Comparison of ENCODE assay signal across 1 cellular context in the genomic region with DNA sequence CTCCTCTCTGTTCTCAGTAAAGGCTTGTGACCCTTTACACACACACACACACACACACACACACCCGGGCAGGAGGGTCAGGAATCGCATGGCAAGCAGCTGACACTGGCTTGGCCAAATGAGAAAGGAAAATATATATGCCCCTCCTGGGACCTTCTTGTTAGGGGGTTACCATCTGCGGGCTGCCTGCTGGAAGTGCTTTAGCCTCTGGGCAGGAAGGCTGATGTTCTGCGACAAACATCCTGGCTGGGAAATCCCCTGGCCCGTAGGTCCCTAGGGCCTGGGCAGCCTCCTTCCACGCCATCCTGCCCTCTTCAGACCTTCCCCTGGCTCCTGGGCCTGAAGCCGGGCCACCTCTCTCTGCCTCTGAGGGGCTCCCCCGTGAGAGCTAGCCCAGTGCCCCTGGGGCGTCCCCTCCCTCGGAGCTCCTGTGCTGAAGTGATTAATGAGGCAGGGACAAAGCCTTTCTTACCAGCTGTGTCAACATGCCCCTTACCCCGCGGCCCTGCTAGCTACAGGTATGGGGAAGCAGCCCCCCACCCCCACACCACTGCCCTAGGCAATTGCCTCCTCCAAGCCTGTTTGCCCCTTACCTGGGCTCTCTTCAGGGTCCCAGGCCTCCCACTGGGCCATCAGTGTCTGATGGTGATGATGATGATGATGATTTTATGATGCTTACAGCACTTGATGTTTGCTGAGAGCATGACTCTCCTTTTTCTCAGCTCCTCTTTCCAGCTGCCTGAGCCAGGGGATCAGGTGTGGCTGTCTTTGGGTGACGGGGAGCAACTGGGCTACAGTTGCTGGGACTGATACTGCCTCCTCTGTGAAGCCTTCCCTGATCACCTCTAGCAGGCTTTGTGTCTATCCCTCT.
TF ChIP-seq lines count a peak whose summit lies in the region.

No MANE protein-coding gene starts in this region.

TF ChIP-seq in HepG2, 621 proteins besides CTCF, POLR2A, EP300 and RAD21 (continued from another document):
- TF ChIP-seq ZNF781 (CRISPR knock-in tag; IDR thresholded peaks at IDR 0.05; ENCODE audit: borderline replicate concordance, not compliant biosample characterization) (no peak), DMAP1 (CRISPR knock-in tag; IDR thresholded peaks at IDR 0.05) (no peak), PBX3 (CRISPR knock-in tag; IDR thresholded peaks at IDR 0.05; ENCODE audit: borderline replicate concordance) (no peak), ZMYM4 (CRISPR knock-in tag; IDR thresholded peaks at IDR 0.05) (peak; percentile 20; the same call in 1 of the 2 replicates), ZNF484 (CRISPR knock-in tag; IDR thresholded peaks at IDR 0.05; ENCODE audit: borderline replicate concordance, low read depth) (no peak), ZNF724P (CRISPR knock-in tag; IDR thresholded peaks at IDR 0.05; ENCODE audit: borderline replicate concordance) (no peak), CREB1 (IDR thresholded peaks at IDR 0.05) (peak; percentile 60; the same call in 1 of the 2 replicates), CREB1 (CRISPR knock-in tag; IDR thresholded peaks at IDR 0.05) (no peak), ZNF143 (CRISPR knock-in tag; IDR thresholded peaks at IDR 0.05) (no peak), BRF2 (CRISPR knock-in tag; IDR thresholded peaks at IDR 0.05) (no peak), GABPA (IDR thresholded peaks at IDR 0.05; ENCODE audit: low read depth, low read length) (no peak), GABPA (CRISPR knock-in tag; IDR thresholded peaks at IDR 0.05; ENCODE audit: low read depth) (no peak), HDAC1 (CRISPR knock-in tag; IDR thresholded peaks at IDR 0.05) (peak; percentile 48; the same call in 1 of the 2 replicates), ZNF598 (CRISPR knock-in tag; IDR thresholded peaks at IDR 0.05; ENCODE audit: borderline replicate concordance) (peak; percentile 78), ZNF44 (CRISPR knock-in tag; IDR thresholded peaks at IDR 0.05) (0 out of 2 replicates have a peak, but pooled peaks have one; percentile 25), NKX3-1 (CRISPR knock-in tag; IDR thresholded peaks at IDR 0.05) (no peak), HDAC6 (IDR thresholded peaks at IDR 0.05; ENCODE audit: low read depth, low read length) (no peak), AHDC1 (CRISPR knock-in tag; IDR thresholded peaks at IDR 0.05; ENCODE audit: borderline replicate concordance) (peak; percentile 30; the same call in 1 of the 2 replicates), PITX1 (CRISPR knock-in tag; IDR thresholded peaks at IDR 0.05) (peak; percentile 91), ZBTB20 (CRISPR knock-in tag; IDR thresholded peaks at IDR 0.05; ENCODE audit: borderline replicate concordance, low read depth) (no peak), ZNF75D (CRISPR knock-in tag; IDR thresholded peaks at IDR 0.05; ENCODE audit: borderline replicate concordance) (no peak), REXO4 (CRISPR knock-in tag; IDR thresholded peaks at IDR 0.05; ENCODE audit: borderline replicate concordance) (no peak), ZNF740 (CRISPR knock-in tag; IDR thresholded peaks at IDR 0.05) (no peak), HNRNPK (IDR thresholded peaks at IDR 0.05; ENCODE audit: low read depth, low read length, poor library complexity, severe bottlenecking) (no peak), HNRNPLL (IDR thresholded peaks at IDR 0.05; ENCODE audit: low read depth, low read length, poor library complexity, severe bottlenecking) (no peak), ZNF501 (CRISPR knock-in tag; IDR thresholded peaks at IDR 0.05) (peak; percentile 67; the same call in 1 of the 2 replicates), ARID3A (IDR thresholded peaks at IDR 0.05; ENCODE audit: low read depth, low read length) (0 out of 2 replicates have a peak, but pooled peaks have one; percentile 9), ZNF546 (CRISPR knock-in tag; conservative IDR thresholded peaks at IDR 0.05) (no peak), TFDP2 (CRISPR knock-in tag; IDR thresholded peaks at IDR 0.05) (no peak; the same call in 1 of the 2 replicates), RORA (CRISPR knock-in tag; IDR thresholded peaks at IDR 0.05) (no peak), CBX5 (CRISPR knock-in tag; IDR thresholded peaks at IDR 0.05; ENCODE audit: borderline replicate concordance) (no peak; the same call in 1 of the 2 replicates), ZNF451 (CRISPR knock-in tag; IDR thresholded peaks at IDR 0.05) (peak; percentile 50; the same call in 1 of the 2 replicates), ZC3H4 (CRISPR knock-in tag; IDR thresholded peaks at IDR 0.05; ENCODE audit: borderline replicate concordance) (no peak; the same call in 1 of the 2 replicates), FUBP1 (CRISPR knock-in tag; IDR thresholded peaks at IDR 0.05; ENCODE audit: borderline replicate concordance) (no peak)
- TF ChIP-seq, protein P1, sequence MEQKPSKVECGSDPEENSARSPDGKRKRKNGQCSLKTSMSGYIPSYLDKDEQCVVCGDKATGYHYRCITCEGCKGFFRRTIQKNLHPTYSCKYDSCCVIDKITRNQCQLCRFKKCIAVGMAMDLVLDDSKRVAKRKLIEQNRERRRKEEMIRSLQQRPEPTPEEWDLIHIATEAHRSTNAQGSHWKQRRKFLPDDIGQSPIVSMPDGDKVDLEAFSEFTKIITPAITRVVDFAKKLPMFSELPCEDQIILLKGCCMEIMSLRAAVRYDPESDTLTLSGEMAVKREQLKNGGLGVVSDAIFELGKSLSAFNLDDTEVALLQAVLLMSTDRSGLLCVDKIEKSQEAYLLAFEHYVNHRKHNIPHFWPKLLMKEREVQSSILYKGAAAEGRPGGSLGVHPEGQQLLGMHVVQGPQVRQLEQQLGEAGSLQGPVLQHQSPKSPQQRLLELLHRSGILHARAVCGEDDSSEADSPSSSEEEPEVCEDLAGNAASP (CRISPR knock-in tag; IDR thresholded peaks at IDR 0.05; ENCODE audit: borderline replicate concordance) = no peak; the same call in 1 of the 2 replicates
- TF ChIP-seq, protein P2, sequence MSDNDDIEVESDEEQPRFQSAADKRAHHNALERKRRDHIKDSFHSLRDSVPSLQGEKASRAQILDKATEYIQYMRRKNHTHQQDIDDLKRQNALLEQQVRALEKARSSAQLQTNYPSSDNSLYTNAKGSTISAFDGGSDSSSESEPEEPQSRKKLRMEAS (IDR thresholded peaks at IDR 0.05) = no peak
- TF ChIP-seq, protein P3, sequence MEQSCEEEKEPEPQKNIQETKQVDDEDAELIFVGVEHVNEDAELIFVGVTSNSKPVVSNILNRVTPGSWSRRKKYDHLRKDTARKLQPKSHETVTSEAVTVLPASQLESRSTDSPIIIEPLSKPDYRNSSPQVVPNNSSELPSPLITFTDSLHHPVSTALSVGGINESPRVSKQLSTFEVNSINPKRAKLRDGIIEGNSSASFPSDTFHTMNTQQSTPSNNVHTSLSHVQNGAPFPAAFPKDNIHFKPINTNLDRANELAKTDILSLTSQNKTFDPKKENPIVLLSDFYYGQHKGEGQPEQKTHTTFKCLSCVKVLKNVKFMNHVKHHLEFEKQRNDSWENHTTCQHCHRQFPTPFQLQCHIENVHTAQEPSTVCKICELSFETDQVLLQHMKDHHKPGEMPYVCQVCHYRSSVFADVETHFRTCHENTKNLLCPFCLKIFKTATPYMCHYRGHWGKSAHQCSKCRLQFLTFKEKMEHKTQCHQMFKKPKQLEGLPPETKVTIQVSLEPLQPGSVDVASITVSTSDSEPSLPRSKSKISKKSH (CRISPR knock-in tag; IDR thresholded peaks at IDR 0.05; ENCODE audit: borderline replicate concordance) = no peak
- TF ChIP-seq, protein P4, sequence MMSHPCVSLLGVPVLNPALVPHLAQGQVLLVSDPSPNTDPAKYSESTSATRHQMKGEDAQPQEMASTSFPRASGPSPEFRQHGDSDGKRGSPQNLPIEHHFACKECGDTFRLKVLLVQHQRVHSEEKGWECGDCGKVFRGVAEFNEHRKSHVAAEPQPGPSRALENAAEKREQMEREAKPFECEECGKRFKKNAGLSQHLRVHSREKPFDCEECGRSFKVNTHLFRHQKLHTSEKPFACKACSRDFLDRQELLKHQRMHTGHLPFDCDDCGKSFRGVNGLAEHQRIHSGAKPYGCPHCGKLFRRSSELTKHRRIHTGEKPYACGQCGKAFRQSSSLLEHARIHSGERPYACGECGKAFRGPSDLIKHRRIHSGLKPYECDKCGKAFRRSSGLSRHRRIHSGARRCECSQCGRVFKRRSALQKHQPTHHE (CRISPR knock-in tag; IDR thresholded peaks at IDR 0.05; ENCODE audit: borderline replicate concordance) = no peak
